In the genomic region with DNA sequence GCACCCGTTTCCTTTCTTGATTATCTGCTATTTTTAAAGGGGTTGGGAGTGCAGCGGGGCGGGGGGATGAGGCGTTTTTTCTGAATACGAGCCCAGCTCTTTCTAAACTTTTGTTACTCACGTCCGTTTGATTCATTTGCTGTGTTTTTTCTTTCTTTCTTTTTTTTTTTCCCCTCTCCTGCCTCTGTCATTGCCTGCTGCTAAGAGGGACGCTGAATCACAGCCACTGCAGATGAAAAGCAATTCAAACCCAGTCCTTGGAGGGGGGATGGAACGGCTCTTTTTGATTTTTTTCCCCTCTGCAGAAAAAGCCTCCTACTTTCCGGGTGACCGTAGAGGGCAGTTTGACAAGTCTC, we compare ENCODE assay signal across 8 cellular contexts. TPM values are rescaled to one million over a fixed set of nuclear protein-coding genes. Genes with fewer than 3 reads are reported as not detected.
A peak's percentile ranks its signal among the peaks of the same experiment; 100 is the strongest.
DNase-seq lines count a peak whose midpoint lies in the region; ATAC-seq and TF ChIP-seq lines count a peak whose summit lies in the region.

No MANE protein-coding gene starts in this region.

- H2AFZ ChIP-seq in ACC112 (ENCODE audit: low read length, unreplicated experiment): peak overlapping the region; percentile 36
- H2AFZ ChIP-seq in neural cell (ENCODE audit: low read depth, low read length): peak overlapping the region; percentile 42

- intact Hi-C loops in esophagus muscularis mucosa (cut with DNase I): loop anchor here (5.0 to 10.0 kb wide), 3 partner anchors 59 to 521 kb away; no protein-coding TSS in a partner anchor

- no peaks in the 10 kb centered on the region for H4K20me1 ChIP-seq in neural cell (ENCODE audit: insufficient read depth)

- peak overlapping the region; percentile 89 for H3K4me3 ChIP-seq in ACC112 (ENCODE audit: low read depth, low read length)
- H3K4me3 ChIP-seq in esophagus muscularis mucosa: peak overlapping the region; percentile 76 to 91 (median 86)
- H3K4me3 ChIP-seq in neural cell (ENCODE audit: low read length): peak overlapping the region; percentile 70

- H3K9ac ChIP-seq in neural cell (ENCODE audit: low read length): peak overlapping the region; percentile 70

- H3K27ac ChIP-seq in ACC112 (ENCODE audit: low read depth, low read length) (peak overlapping the region; percentile 97), esophagus muscularis mucosa (replicated peaks in 1 of 4) (peak overlapping the region; percentile 94 to 97 (median 96)), neural cell (ENCODE audit: low read length) (peak overlapping the region; percentile 43)

- TF ChIP-seq CTCF in GM20000 (IDR thresholded peaks at IDR 0.05; ENCODE audit: extremely low read depth, missing control alignments) (no peak), esophagus muscularis mucosa (IDR thresholded peaks at IDR 0.05) (peak in 1 of 3 experiments; percentile 14), neural cell (IDR thresholded peaks at IDR 0.05; ENCODE audit: poor library complexity, severe bottlenecking) (no peak)

- peak; percentile 26 for ATAC-seq in SK-N-SH treated with all-trans-retinoic acid at 6 μM for 48 hours

- 2% methylated on average over 11 of the region's 11 CpGs for WGBS in esophagus muscularis mucosa

- no peak for TF ChIP-seq POLR2A in esophagus muscularis mucosa (IDR thresholded peaks at IDR 0.05; ENCODE audit: low read depth)

- H3K4me1 ChIP-seq in ACC112 (ENCODE audit: control insufficient read depth, insufficient read depth, low read length, unreplicated experiment) (peaks cover 22% of the 10 kb centered on the region), esophagus muscularis mucosa (peaks cover 24 to 42% (median 35%) of the 10 kb centered on the region in 4 donors)

- peak; percentile 21 for DNase-seq in GM20000 (ENCODE audit: low spot score)
- DNase-seq in esophagus muscularis mucosa (ENCODE audit: extremely low spot score): no peak
- no peak for DNase-seq in NCI-H2081 treated with DMSO at 0.1 percent for 48 hours (lab: John Stamatoyannopoulos, UW)
- no peak for DNase-seq in stimulated activated CD4-positive, alpha-beta T cell treated with anti-CD3 and anti-CD28 coated beads, Interleukin-4, amount 100 ng/mL, for 24 hours
- no peak for DNase-seq in NOMO-1 treated with DMSO at 0.1 percent for 48 hours (lab: John Stamatoyannopoulos, UW; ENCODE audit: unreplicated experiment)

- H3K79me2 ChIP-seq in ACC112 (ENCODE audit: control insufficient read depth, insufficient read depth, low read length, unreplicated experiment): peaks cover 32% of the 10 kb centered on the region
- H3K79me2 ChIP-seq in neural cell (replicated peaks; ENCODE audit: insufficient read depth, low read length): peaks cover 12% of the 10 kb centered on the region

- H3K36me3 ChIP-seq in ACC112 (ENCODE audit: insufficient read depth, low read length): peaks cover 20% of the 10 kb centered on the region; the same call in 1 of the 2 replicates
- H3K36me3 ChIP-seq in esophagus muscularis mucosa: peaks cover 0 to 12% (median 3%) of the 10 kb centered on the region in 4 donors
- no peaks in the 10 kb centered on the region for H3K36me3 ChIP-seq in neural cell (ENCODE audit: insufficient read depth, low read length)

- H3K9me3 ChIP-seq in esophagus muscularis mucosa (no peaks in the 10 kb centered on the region), neural cell (ENCODE audit: low read length) (no peaks in the 10 kb centered on the region)

- no peaks in the 10 kb centered on the region for H3K9me2 ChIP-seq in neural cell (ENCODE audit: insufficient read depth, low read length)

- TF ChIP-seq EP300 in esophagus muscularis mucosa (IDR thresholded peaks at IDR 0.05) (no peak), neural cell (conservative IDR thresholded peaks at IDR 0.05; ENCODE audit: poor library complexity, severe bottlenecking) (no peak)

- H3K4me2 ChIP-seq in neural cell (ENCODE audit: low read length): peak overlapping the region; percentile 30

- no peaks in the 10 kb centered on the region for H3F3A ChIP-seq in neural cell (ENCODE audit: insufficient read depth, low read length, poor library complexity, severe bottlenecking)

- no peaks in the 10 kb centered on the region for H3K27me3 ChIP-seq in ACC112 (ENCODE audit: insufficient read depth, low read length)
- H3K27me3 ChIP-seq in esophagus muscularis mucosa: no peaks in the 10 kb centered on the region
- H3K27me3 ChIP-seq in neural cell (ENCODE audit: insufficient read depth, low read depth, low read length): no peaks in the 10 kb centered on the region

- no peak for TF ChIP-seq RAD21 in neural cell (conservative IDR thresholded peaks at IDR 0.05)

TF ChIP-seq in SK-N-SH treated with all-trans-retinoic acid at 6 μM for 48 hours, 23 proteins besides CTCF, POLR2A, EP300 and RAD21 (continues in another document):
- TF ChIP-seq TSHZ2 (CRISPR knock-in tag; IDR thresholded peaks at IDR 0.05): no peak
- TF ChIP-seq, protein P1, sequence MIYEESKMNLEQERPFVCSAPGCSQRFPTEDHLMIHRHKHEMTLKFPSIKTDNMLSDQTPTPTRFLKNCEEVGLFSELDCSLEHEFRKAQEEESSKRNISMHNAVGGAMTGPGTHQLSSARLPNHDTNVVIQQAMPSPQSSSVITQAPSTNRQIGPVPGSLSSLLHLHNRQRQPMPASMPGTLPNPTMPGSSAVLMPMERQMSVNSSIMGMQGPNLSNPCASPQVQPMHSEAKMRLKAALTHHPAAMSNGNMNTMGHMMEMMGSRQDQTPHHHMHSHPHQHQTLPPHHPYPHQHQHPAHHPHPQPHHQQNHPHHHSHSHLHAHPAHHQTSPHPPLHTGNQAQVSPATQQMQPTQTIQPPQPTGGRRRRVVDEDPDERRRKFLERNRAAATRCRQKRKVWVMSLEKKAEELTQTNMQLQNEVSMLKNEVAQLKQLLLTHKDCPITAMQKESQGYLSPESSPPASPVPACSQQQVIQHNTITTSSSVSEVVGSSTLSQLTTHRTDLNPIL (CRISPR knock-in tag; IDR thresholded peaks at IDR 0.05; ENCODE audit: low read depth): no peak
- no peak for TF ChIP-seq ZNF565 (CRISPR knock-in tag; conservative IDR thresholded peaks at IDR 0.05; ENCODE audit: low read depth)

TF ChIP-seq in neural cell, 6 proteins besides CTCF, POLR2A, EP300 and RAD21:
- TF ChIP-seq TAF1 (IDR thresholded peaks at IDR 0.05; ENCODE audit: low read depth): no peak
- TF ChIP-seq SMC3 (conservative IDR thresholded peaks at IDR 0.05; ENCODE audit: poor library complexity): no peak
- TF ChIP-seq POLR2AphosphoS5 (IDR thresholded peaks at IDR 0.05): no peak
- no peak for TF ChIP-seq MXI1 (conservative IDR thresholded peaks at IDR 0.05; ENCODE audit: poor library complexity, severe bottlenecking)
- TF ChIP-seq, protein P2, sequence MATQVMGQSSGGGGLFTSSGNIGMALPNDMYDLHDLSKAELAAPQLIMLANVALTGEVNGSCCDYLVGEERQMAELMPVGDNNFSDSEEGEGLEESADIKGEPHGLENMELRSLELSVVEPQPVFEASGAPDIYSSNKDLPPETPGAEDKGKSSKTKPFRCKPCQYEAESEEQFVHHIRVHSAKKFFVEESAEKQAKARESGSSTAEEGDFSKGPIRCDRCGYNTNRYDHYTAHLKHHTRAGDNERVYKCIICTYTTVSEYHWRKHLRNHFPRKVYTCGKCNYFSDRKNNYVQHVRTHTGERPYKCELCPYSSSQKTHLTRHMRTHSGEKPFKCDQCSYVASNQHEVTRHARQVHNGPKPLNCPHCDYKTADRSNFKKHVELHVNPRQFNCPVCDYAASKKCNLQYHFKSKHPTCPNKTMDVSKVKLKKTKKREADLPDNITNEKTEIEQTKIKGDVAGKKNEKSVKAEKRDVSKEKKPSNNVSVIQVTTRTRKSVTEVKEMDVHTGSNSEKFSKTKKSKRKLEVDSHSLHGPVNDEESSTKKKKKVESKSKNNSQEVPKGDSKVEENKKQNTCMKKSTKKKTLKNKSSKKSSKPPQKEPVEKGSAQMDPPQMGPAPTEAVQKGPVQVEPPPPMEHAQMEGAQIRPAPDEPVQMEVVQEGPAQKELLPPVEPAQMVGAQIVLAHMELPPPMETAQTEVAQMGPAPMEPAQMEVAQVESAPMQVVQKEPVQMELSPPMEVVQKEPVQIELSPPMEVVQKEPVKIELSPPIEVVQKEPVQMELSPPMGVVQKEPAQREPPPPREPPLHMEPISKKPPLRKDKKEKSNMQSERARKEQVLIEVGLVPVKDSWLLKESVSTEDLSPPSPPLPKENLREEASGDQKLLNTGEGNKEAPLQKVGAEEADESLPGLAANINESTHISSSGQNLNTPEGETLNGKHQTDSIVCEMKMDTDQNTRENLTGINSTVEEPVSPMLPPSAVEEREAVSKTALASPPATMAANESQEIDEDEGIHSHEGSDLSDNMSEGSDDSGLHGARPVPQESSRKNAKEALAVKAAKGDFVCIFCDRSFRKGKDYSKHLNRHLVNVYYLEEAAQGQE (IDR thresholded peaks at IDR 0.05; ENCODE audit: borderline replicate concordance): no peak
- no peak for TF ChIP-seq EZH2 (IDR thresholded peaks at IDR 0.05; ENCODE audit: borderline replicate concordance, insufficient read depth, low read length, poor library complexity, severe bottlenecking)

RNA-seq across cellular contexts. Expression of gene RASSF8, which starts 0.6 kb away (rescaled TPM):
- total RNA-seq in esophagus muscularis mucosa: 10 to 100 TPM; 56.8 to 81.0 (median 77.3) TPM
- 8.3 and 11.4 TPM in 2 replicates for polyA plus RNA-seq in neural cell
- polyA minus RNA-seq in neural cell: 31.4 and 34.4 TPM in 2 replicates

Comparison
In these comparisons a context has a peak if more than half of its experiments do, and no peak if none do; other contexts are left out.
1. H3K27ac ChIP-seq: peak in every context shown above with its lines; median percentile 97 in ACC112; 96 in esophagus muscularis mucosa; 43 in neural cell.